Comparison of ENCODE assay signal across 7 cellular contexts in genomic region chr7:65798111-65799075, GRCh38.
DNase-seq lines count a peak whose midpoint lies in the region; ATAC-seq, FAIRE-seq and TF ChIP-seq lines count a peak whose summit lies in the region.

No MANE protein-coding gene starts in this region.

- no peak overlapping the region for H3K27ac ChIP-seq in kidney (ENCODE audit: low read depth in 2 of 2, low read length in 2 of 2)

- no peaks in the 10 kb centered on the region for H3K9me3 ChIP-seq in kidney (ENCODE audit: control insufficient read depth in 1 of 2, low read length in 2 of 2)

- intact Hi-C loops in kidney (cut with DNase I), result no loop called here

- no peak overlapping the region for H3K9ac ChIP-seq in kidney (ENCODE audit: low read length in 2 of 2)

- no peaks in the 10 kb centered on the region for H3K36me3 ChIP-seq in kidney (ENCODE audit: control insufficient read depth in 1 of 2, insufficient read depth in 2 of 2, low read length in 2 of 2)

- ATAC-seq in GM18870 (IDR thresholded peaks at IDR 0.05; ENCODE audit: unreplicated experiment), result peak; percentile 96
- ATAC-seq in HG02623 (IDR thresholded peaks at IDR 0.05; ENCODE audit: unreplicated experiment), result peak; percentile 98

- peak; percentile 1 for DNase-seq in NCI-H774 (lab: John Stamatoyannopoulos, UW)
- peak; percentile 52 for DNase-seq in glomerular endothelial cell (ENCODE audit: extremely low read depth, low read depth, low spot score)
- no peak for DNase-seq in SHP77 (lab: John Stamatoyannopoulos, UW)
- no peak for DNase-seq in kidney
- DNase-seq in COLO829 (ENCODE audit: low spot score), result no peak

- TF ChIP-seq CTCF in kidney (IDR thresholded peaks at IDR 0.05; ENCODE audit: borderline replicate concordance, extremely low read depth, insufficient read depth), result no peak

- H3K4me1 ChIP-seq in kidney (ENCODE audit: control insufficient read depth in 1 of 2, insufficient read depth in 1 of 2, low read depth in 1 of 2, low read length in 2 of 2), result no peaks in the 10 kb centered on the region

- no peak for FAIRE-seq in kidney (lab: Jason Lieb, UNC)

- H3K4me3 ChIP-seq in kidney (ENCODE audit: low read length in 2 of 2), result no peak overlapping the region

Comparison
In these comparisons a context has a peak if more than half of its experiments do, and no peak if none do; other contexts are left out.
1. DNase-seq: peak in NCI-H774 (single experiment) and glomerular endothelial cell (single experiment); none in SHP77 (0 of 2), kidney (single experiment) and COLO829 (single experiment).